Comparison of ENCODE assay signal across 16 cellular contexts in the genomic region with DNA sequence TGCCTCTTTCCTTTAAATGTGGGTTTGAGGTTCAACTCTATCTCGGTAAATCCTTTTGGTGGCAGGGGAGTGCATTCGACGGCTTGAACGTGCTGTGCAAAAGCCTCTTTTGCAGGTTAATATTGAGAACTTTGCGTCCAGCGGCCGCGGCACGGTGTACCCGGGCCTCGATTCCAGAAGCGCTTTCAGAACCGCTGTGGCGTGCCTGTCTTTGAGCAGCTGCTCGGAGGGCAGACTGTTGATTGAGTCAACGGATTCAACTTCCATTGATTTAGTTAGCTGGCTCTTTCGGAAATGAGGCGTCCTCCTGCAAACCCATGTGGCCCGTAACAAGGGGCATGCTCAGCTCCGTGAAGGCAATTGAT.
"Had no signal": no experiment of that assay in that cellular context is flagged by ENCODE, and none has a peak within 500 bp of the region (broad histone marks: within the 10 kb centered on the region; RNA-seq: fewer than 3 reads in every experiment).

No MANE protein-coding gene starts in this region.

- H3K27me3 ChIP-seq: thyroid gland, uterus had no signal

- DNase-seq: activated CD4-positive, alpha-beta memory T cell treated with anti-CD3 and anti-CD28 coated beads, Interleukin-2, amount 10 ng/mL, durations not matched to agents 7 days and 5 days; activated CD4-positive, alpha-beta T cell treated with anti-CD3 and anti-CD28 coated beads for 48 hours; activated CD4-positive, CD25-positive, alpha-beta regulatory T cell; activated CD8-positive, alpha-beta memory T cell treated with anti-CD3 and anti-CD28 coated beads, Interleukin-2, amount 10 ng/mL, durations not matched to agents 7 days and 5 days; body of pancreas; foreskin keratinocyte; mesenchymal stem cell; naive thymus-derived CD4-positive, alpha-beta T cell; spleen; stimulated activated CD4-positive, alpha-beta T cell treated with anti-CD3 and anti-CD28 coated beads, Interleukin-4, amount 100 ng/mL, for 4 hours; T-cell; T-helper 9 cell; thyroid gland; uterus had no signal

- H3K4me1 ChIP-seq: foreskin keratinocyte, pancreas, thyroid gland, uterus had no signal

- H3K4me3 ChIP-seq: body of pancreas, pancreas, spleen, thyroid gland, uterus had no signal

- H3K36me3 ChIP-seq: neutrophil, pancreas, spleen, thyroid gland, uterus had no signal

- ATAC-seq: activated CD8-positive, alpha-beta memory T cell treated with anti-CD3 and anti-CD28 coated beads, Interleukin-2, amount 10 ng/mL, durations not matched to agents 7 days and 5 days; body of pancreas; foreskin keratinocyte; naive thymus-derived CD4-positive, alpha-beta T cell; pancreas; T-cell had no signal

- H3K27ac ChIP-seq: body of pancreas, foreskin keratinocyte, neutrophil, pancreas, spleen, thyroid gland, uterus had no signal

- H3K9me3 ChIP-seq: body of pancreas, neutrophil, pancreas, spleen, thyroid gland, uterus had no signal
